In genomic region chr11:66473608-66474525, GRCh38 we compare ENCODE assay signal across 1 cellular context.
TF ChIP-seq lines count a peak whose summit lies in the region.

No MANE protein-coding gene starts in this region.

TF ChIP-seq in K562, 482 proteins besides CTCF, POLR2A, EP300 and RAD21:
- TF ChIP-seq, protein P1, sequence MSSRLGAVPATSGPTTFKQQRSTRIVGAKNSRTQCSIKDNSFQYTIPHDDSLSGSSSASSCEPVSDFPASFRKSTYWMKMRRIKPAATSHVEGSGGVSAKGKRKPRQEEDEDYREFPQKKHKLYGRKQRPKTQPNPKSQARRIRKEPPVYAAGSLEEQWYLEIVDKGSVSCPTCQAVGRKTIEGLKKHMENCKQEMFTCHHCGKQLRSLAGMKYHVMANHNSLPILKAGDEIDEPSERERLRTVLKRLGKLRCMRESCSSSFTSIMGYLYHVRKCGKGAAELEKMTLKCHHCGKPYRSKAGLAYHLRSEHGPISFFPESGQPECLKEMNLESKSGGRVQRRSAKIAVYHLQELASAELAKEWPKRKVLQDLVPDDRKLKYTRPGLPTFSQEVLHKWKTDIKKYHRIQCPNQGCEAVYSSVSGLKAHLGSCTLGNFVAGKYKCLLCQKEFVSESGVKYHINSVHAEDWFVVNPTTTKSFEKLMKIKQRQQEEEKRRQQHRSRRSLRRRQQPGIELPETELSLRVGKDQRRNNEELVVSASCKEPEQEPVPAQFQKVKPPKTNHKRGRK (tag; IDR thresholded peaks at IDR 0.05), result no peak
- TF ChIP-seq POLR2G (IDR thresholded peaks at IDR 0.05; ENCODE audit: low read depth, low read length), result peak; percentile 34; the same call in 1 of the 2 replicates
